In the genomic region with DNA sequence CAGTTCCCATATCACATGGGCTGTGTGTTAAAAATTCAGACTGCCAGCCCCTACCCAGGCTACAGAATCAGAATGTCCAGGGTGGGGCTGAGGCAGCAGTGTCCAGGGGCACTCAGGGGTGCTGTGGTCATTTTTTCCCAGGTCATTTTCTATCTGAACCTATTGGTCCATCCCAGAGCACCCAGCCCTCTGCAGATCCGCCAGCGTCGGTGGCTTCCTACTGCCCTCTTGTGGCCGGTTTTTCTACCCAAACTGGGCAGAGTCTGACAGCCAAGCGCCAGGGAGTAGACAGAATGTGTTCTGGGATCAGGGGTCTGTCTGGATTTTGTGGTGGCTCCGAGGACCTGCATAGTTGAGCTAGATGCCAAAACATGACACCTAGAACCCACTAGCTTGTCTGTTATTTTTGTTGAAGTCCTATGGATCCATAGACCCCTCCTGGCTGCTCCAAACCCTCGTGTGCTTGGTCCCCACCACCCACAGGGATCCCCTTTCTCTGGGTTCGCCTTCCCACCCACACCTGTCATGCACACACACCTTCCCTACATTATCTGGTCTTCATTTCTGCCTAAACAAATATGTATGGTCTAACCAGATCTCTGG, we compare ENCODE assay signal across 1 cellular context.
A peak's percentile ranks its signal among the peaks of the same experiment; 100 is the strongest.
TF ChIP-seq lines count a peak whose summit lies in the region.

No MANE protein-coding gene starts in this region.

TF ChIP-seq in GM12878, 131 proteins besides CTCF, POLR2A, EP300 and RAD21 (continued from another document):
- TF ChIP-seq, protein P1, sequence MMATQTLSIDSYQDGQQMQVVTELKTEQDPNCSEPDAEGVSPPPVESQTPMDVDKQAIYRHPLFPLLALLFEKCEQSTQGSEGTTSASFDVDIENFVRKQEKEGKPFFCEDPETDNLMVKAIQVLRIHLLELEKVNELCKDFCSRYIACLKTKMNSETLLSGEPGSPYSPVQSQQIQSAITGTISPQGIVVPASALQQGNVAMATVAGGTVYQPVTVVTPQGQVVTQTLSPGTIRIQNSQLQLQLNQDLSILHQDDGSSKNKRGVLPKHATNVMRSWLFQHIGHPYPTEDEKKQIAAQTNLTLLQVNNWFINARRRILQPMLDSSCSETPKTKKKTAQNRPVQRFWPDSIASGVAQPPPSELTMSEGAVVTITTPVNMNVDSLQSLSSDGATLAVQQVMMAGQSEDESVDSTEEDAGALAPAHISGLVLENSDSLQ (IDR thresholded peaks at IDR 0.05), result no peak
- TF ChIP-seq SMAD1 (IDR thresholded peaks at IDR 0.05; ENCODE audit: low read depth, partially characterized antibody) (no peak), POU2F2 (IDR thresholded peaks at IDR 0.05; ENCODE audit: borderline replicate concordance, low read depth, low read length) (no peak), TCF7 (IDR thresholded peaks at IDR 0.05; ENCODE audit: borderline replicate concordance) (no peak), NBN (IDR thresholded peaks at IDR 0.05) (no peak), SMC3 (IDR thresholded peaks at IDR 0.05; ENCODE audit: borderline replicate concordance, low read length) (peak; percentile 85), SMAD5 (IDR thresholded peaks at IDR 0.05; ENCODE audit: low read depth) (no peak), RBBP5 (conservative IDR thresholded peaks at IDR 0.05) (no peak), CREM (IDR thresholded peaks at IDR 0.05; ENCODE audit: low read depth) (0 out of 2 replicates have a peak, but pooled peaks have one; percentile 25), CREB1 (IDR thresholded peaks at IDR 0.05; ENCODE audit: low read depth) (no peak), PAX5 (IDR thresholded peaks at IDR 0.05; ENCODE audit: borderline replicate concordance, low read depth, low read length) (no peak), CEBPB (IDR thresholded peaks at IDR 0.05; ENCODE audit: borderline replicate concordance in 1 of 2, low read depth in 2 of 2, low read length in 2 of 2) (no peak), CHD1 (IDR thresholded peaks at IDR 0.05; ENCODE audit: low read depth, low read length) (no peak), SRF (IDR thresholded peaks at IDR 0.05; ENCODE audit: low read depth in 2 of 2, low read length in 2 of 2) (no peak), SREBF1 (IDR thresholded peaks at IDR 0.05; ENCODE audit: low read length) (no peak), SUZ12 (IDR thresholded peaks at IDR 0.05; ENCODE audit: unreplicated experiment) (no peak), CHD2 (IDR thresholded peaks at IDR 0.05; ENCODE audit: borderline replicate concordance, low read depth, low read length) (no peak), SIX5 (IDR thresholded peaks at IDR 0.05; ENCODE audit: low read depth, low read length, severe bottlenecking) (no peak), MTA2 (IDR thresholded peaks at IDR 0.05; ENCODE audit: low read depth) (no peak)
- TF ChIP-seq, protein P2, sequence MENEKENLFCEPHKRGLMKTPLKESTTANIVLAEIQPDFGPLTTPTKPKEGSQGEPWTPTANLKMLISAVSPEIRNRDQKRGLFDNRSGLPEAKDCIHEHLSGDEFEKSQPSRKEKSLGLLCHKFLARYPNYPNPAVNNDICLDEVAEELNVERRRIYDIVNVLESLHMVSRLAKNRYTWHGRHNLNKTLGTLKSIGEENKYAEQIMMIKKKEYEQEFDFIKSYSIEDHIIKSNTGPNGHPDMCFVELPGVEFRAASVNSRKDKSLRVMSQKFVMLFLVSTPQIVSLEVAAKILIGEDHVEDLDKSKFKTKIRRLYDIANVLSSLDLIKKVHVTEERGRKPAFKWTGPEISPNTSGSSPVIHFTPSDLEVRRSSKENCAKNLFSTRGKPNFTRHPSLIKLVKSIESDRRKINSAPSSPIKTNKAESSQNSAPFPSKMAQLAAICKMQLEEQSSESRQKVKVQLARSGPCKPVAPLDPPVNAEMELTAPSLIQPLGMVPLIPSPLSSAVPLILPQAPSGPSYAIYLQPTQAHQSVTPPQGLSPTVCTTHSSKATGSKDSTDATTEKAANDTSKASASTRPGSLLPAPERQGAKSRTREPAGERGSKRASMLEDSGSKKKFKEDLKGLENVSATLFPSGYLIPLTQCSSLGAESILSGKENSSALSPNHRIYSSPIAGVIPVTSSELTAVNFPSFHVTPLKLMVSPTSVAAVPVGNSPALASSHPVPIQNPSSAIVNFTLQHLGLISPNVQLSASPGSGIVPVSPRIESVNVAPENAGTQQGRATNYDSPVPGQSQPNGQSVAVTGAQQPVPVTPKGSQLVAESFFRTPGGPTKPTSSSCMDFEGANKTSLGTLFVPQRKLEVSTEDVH (IDR thresholded peaks at IDR 0.05; ENCODE audit: low read depth, partially characterized antibody), result no peak
- TF ChIP-seq, protein P3, sequence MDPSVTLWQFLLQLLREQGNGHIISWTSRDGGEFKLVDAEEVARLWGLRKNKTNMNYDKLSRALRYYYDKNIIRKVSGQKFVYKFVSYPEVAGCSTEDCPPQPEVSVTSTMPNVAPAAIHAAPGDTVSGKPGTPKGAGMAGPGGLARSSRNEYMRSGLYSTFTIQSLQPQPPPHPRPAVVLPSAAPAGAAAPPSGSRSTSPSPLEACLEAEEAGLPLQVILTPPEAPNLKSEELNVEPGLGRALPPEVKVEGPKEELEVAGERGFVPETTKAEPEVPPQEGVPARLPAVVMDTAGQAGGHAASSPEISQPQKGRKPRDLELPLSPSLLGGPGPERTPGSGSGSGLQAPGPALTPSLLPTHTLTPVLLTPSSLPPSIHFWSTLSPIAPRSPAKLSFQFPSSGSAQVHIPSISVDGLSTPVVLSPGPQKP (IDR thresholded peaks at IDR 0.05; ENCODE audit: low read depth, low read length), result 0 out of 2 replicates have a peak, but pooled peaks have one; percentile 22
- TF ChIP-seq, protein P4, sequence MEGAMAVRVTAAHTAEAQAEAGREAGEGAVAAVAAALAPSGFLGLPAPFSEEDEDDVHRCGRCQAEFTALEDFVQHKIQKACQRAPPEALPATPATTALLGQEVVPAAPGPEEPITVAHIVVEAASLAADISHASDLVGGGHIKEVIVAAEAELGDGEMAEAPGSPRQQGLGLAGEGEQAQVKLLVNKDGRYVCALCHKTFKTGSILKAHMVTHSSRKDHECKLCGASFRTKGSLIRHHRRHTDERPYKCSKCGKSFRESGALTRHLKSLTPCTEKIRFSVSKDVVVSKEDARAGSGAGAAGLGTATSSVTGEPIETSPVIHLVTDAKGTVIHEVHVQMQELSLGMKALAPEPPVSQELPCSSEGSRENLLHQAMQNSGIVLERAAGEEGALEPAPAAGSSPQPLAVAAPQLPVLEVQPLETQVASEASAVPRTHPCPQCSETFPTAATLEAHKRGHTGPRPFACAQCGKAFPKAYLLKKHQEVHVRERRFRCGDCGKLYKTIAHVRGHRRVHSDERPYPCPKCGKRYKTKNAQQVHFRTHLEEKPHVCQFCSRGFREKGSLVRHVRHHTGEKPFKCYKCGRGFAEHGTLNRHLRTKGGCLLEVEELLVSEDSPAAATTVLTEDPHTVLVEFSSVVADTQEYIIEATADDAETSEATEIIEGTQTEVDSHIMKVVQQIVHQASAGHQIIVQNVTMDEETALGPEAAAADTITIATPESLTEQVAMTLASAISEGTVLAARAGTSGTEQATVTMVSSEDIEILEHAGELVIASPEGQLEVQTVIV (IDR thresholded peaks at IDR 0.05; ENCODE audit: borderline replicate concordance, partially characterized antibody), result no peak
